Comparison of ENCODE assay signal across 2 cellular contexts in genomic region chrX:74319321-74319720, GRCh38. TPM values are rescaled to one million over a fixed set of nuclear protein-coding genes. Genes with fewer than 3 reads are reported as not detected.
"Had no signal": no experiment of that assay in that cellular context is flagged by ENCODE, and none has a peak within 500 bp of the region (broad histone marks: within the 10 kb centered on the region; RNA-seq: fewer than 3 reads in every experiment).

No MANE protein-coding gene starts in this region.

RNA-seq across cellular contexts. Expression of gene ZCCHC13, which starts 15.3 kb away (rescaled TPM):
- total RNA-seq: G401, GM12878 had no signal
- polyA plus RNA-seq: GM12878 had no signal
